Comparison of ENCODE assay signal across 17 cellular contexts in the genomic region with DNA sequence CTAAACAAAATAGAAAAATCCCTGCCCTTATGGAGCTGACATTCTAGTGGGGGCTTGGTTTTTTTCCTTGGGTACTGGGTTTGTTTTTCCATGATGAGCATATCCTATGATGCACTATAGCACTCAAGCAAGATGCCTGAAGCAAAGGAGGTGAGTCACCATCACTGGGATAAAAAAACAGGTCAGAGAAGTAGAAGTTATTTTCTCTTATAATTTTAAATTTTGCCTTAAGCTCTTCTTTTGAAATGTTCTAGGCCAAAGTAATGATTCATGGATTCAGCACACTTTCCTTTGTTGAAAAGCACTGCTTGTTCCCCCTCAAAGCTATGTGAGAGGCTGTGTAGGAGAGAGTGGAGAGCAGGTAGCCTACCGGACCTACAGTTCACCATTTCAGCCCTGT. TPM values are rescaled to one million over a fixed set of nuclear protein-coding genes. Genes with fewer than 3 reads are reported as not detected.
A peak's percentile ranks its signal among the peaks of the same experiment; 100 is the strongest.
DNase-seq lines count a peak whose midpoint lies in the region; ATAC-seq, FAIRE-seq and TF ChIP-seq lines count a peak whose summit lies in the region.
"Had no signal": no experiment of that assay in that cellular context is flagged by ENCODE, and none has a peak within 500 bp of the region (broad histone marks: within the 10 kb centered on the region; RNA-seq: fewer than 3 reads in every experiment).

No MANE protein-coding gene starts in this region.

- H3K4me3 ChIP-seq in bronchial epithelial cell (ENCODE audit: low read depth, low read length) (peak overlapping the region; percentile 19), dorsolateral prefrontal cortex (no peak overlapping the region)
- H3K4me3 ChIP-seq: BLaER1, body of pancreas, psoas muscle had no signal

- no peak for FAIRE-seq in bronchial epithelial cell (lab: Jason Lieb, UNC)

- no peaks in the 10 kb centered on the region for H3K27me3 ChIP-seq in bronchial epithelial cell (ENCODE audit: control insufficient read depth, insufficient read depth, low read length)
- no peaks in the 10 kb centered on the region for H3K27me3 ChIP-seq in dorsolateral prefrontal cortex
- H3K27me3 ChIP-seq: BLaER1, body of pancreas had no signal

- H3K27ac ChIP-seq in dorsolateral prefrontal cortex, result peak overlapping the region in 26 of 59 donors; percentile 1 to 77 (median 50)
- H3K27ac ChIP-seq: BLaER1, body of pancreas, psoas muscle had no signal

- intact Hi-C loops in dorsolateral prefrontal cortex (cut with DNase I) (no loop called here), left cardiac atrium (cut with DNase I) (no loop called here)

- no peaks in the 10 kb centered on the region for H3K36me3 ChIP-seq in bronchial epithelial cell (ENCODE audit: control insufficient read depth, insufficient read depth, low read length)
- H3K36me3 ChIP-seq: BLaER1 had no signal

- DNase-seq in AG08395 (ENCODE audit: low spot score) (peak; percentile 50), LHCN-M2 (ENCODE audit: low read depth) (peak; percentile 80), bronchial epithelial cell (ENCODE audit: low read depth) (peak; percentile 96), foreskin melanocyte (peak; percentile 19), retina (no peak), dorsolateral prefrontal cortex (no peak), left cardiac atrium (no peak)
- DNase-seq in central memory CD4-positive, alpha-beta T cell, result no peak
- DNase-seq: body of pancreas; GF-D8; GOT3; NCI-H2171; psoas muscle; stimulated activated CD4-positive, alpha-beta T cell treated with anti-CD3 and anti-CD28 coated beads, Interleukin-4, amount 100 ng/mL, for 24 hours had no signal

- no peak for ATAC-seq in left cardiac atrium
- ATAC-seq: body of pancreas; psoas muscle; stimulated activated memory B cell treated with anti-CD40 and anti-IgM and Interleukin-4, amounts not matched to agents 10 μg/mL and 1 μg/mL and 100 μg/mL, for 72 hours had no signal

- TF ChIP-seq CTCF in bronchial epithelial cell (IDR thresholded peaks at IDR 0.05; ENCODE audit: insufficient read depth, low read length, severe bottlenecking), result no peak
- TF ChIP-seq CTCF in dorsolateral prefrontal cortex (IDR thresholded peaks at IDR 0.05 in 54 of 56, conservative IDR thresholded peaks at IDR 0.05 in 2 of 56; ENCODE audit: low read depth in 1 of 56, partially characterized antibody in 56 of 56), result no peak

RNA-seq across cellular contexts. Expression of a gene that starts 15.2 kb away (rescaled TPM):
- total RNA-seq in LHCN-M2 (2014; rRNA removed), result 7.3 and 9.9 TPM in 2 replicates
- polyA plus RNA-seq in LHCN-M2 (2012), result 2.2 TPM
- total RNA-seq in bronchial epithelial cell, result 5.5 and 7.9 TPM in 2 replicates
- total RNA-seq in dorsolateral prefrontal cortex, result 10 to 100 TPM in 12 of 120 experiments, 1 to 10 TPM in 96, under 1 TPM in 11, not detected in 1; 0.43 to 55.5 (median 2.9) TPM
- total RNA-seq in left cardiac atrium, result 10 to 100 TPM; 26.6 to 33.0 TPM
- total RNA-seq: activated T-helper 1 cell treated with anti-CD3 and anti-CD28 coated beads, Interleukin-12 subunit alpha, Interleukin-12 subunit beta, Interleukin-2, Interleukin-4 antibody, amounts not matched to agents 30 ng/mL and 10 ng/mL and 1 ng/mL, durations not matched to agents 14 hours and 24 hours and 36 hours had no signal

RNA-seq across cellular contexts. Expression of a gene that starts 43.7 kb away (rescaled TPM):
- total RNA-seq in LHCN-M2 (2014; rRNA removed) (11.1 and 19.7 TPM in 2 replicates), bronchial epithelial cell (24.2 and 29.0 TPM in 2 replicates), dorsolateral prefrontal cortex (10 to 100 TPM; 16.0 to 36.6 (median 25.4) TPM), left cardiac atrium (10 to 100 TPM in 1 of 2 donors, 1 to 10 TPM in 1; 9.2 to 11.7 TPM)
- 3.2 TPM for polyA plus RNA-seq in LHCN-M2 (2012)

Comparison
In these comparisons a context has a peak if more than half of its experiments do, and no peak if none do; other contexts are left out.
1. DNase-seq: peak in AG08395 (single experiment), LHCN-M2 (single experiment), bronchial epithelial cell (single experiment) and foreskin melanocyte (single experiment); none in central memory CD4-positive, alpha-beta T cell (single experiment), retina (single experiment), dorsolateral prefrontal cortex (0 of 10) and left cardiac atrium (single experiment).